14 cellular contexts compared by ENCODE assay signal in genomic region chr2:17313261-17313660, GRCh38.
"Had no signal": no experiment of that assay in that cellular context is flagged by ENCODE, and none has a peak within 500 bp of the region (broad histone marks: within the 10 kb centered on the region; RNA-seq: fewer than 3 reads in every experiment).

No MANE protein-coding gene starts in this region.

- ATAC-seq: heart right ventricle; natural killer cell treated with Interleukin-12 subunit alpha and Interleukin-12 subunit beta and Interleukin-15 and Interleukin-18, amount 100 ng/mL, for 72 hours; sciatic nerve had no signal

- H3K9me3 ChIP-seq: heart right ventricle, prostate gland had no signal

- DNase-seq: cerebellar nuclear complex; heart right ventricle; kidney glomerular epithelial cell; occipital lobe; retina; stimulated activated CD4-positive, alpha-beta T cell treated with anti-CD3 and anti-CD28 coated beads, Interleukin-12 subunit alpha, Interleukin-12 subunit beta, amount 100 ng/mL, for 4 hours; stimulated activated CD4-positive, alpha-beta T cell treated with anti-CD3 and anti-CD28 coated beads, Interleukin-2, amount 100 ng/mL, for 48 hours; stimulated activated naive CD4-positive, alpha-beta T cell treated with Interleukin-2 at 50 U/mL for 16 hours; trophoblast cell had no signal

- H3K4me1 ChIP-seq: prostate gland had no signal

- H3K4me3 ChIP-seq: heart right ventricle, prostate gland, skin epidermis had no signal

- H3K9ac ChIP-seq: parathyroid adenoma had no signal

- H3K27ac ChIP-seq: heart right ventricle, parathyroid adenoma, prostate gland, skin epidermis had no signal

- H3K36me3 ChIP-seq: heart right ventricle, prostate gland had no signal

- H3K27me3 ChIP-seq: heart right ventricle had no signal
